ENCODE assay signal across 2 cellular contexts in the genomic region with DNA sequence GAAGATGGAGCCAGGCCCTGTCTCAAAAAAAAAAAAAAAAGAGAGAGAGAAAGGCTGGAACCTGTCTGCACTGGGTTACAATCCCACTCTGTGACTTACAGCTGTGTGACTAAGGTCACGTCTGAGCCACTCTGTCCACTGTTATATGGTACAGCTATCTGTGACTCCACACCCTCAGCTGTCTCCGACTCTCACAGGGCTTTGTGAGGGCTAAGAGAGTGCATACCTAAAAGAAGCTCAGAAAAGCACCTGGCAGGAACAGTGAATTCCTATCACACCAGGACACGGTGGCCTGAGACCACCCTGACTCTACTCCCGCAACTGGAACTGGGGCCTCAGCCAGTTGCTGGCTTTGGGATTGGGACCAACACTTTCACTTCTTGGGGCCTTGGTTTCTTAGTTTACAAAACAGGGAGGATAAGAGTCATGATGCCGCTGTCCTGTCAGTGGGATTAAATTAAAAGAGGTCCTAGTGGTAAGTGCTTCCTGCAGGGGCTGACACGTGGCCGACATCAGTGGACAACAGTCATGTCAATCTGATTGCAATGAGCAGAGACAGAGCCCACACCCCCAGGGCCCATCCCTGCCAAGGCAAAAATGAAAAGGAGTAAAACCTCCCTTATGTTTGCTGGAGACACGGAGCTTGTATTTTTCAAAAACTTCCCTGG.
TF ChIP-seq lines count a peak whose summit lies in the region.

No MANE protein-coding gene starts in this region.

TF ChIP-seq in HCT116, 20 proteins besides CTCF, POLR2A, EP300 and RAD21:
- TF ChIP-seq, protein P1, sequence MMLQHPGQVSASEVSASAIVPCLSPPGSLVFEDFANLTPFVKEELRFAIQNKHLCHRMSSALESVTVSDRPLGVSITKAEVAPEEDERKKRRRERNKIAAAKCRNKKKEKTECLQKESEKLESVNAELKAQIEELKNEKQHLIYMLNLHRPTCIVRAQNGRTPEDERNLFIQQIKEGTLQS (IDR thresholded peaks at IDR 0.05) = no peak
- TF ChIP-seq YY1 (IDR thresholded peaks at IDR 0.05; ENCODE audit: extremely low read depth, insufficient replicate concordance, low read depth, low read length) (no peak), ELF1 (IDR thresholded peaks at IDR 0.05; ENCODE audit: borderline replicate concordance, low read depth) (no peak), CEBPB (IDR thresholded peaks at IDR 0.05; ENCODE audit: low read depth) (no peak), EGR1 (IDR thresholded peaks at IDR 0.05; ENCODE audit: low read depth) (no peak), TCF7L2 (IDR thresholded peaks at IDR 0.05; ENCODE audit: borderline replicate concordance, extremely low read depth, insufficient read depth, insufficient read length) (no peak), SP1 (IDR thresholded peaks at IDR 0.05; ENCODE audit: low read depth) (no peak), EZH2 (IDR thresholded peaks at IDR 0.05) (no peak), SIN3A (IDR thresholded peaks at IDR 0.05; ENCODE audit: low read depth) (no peak), ZNF274 (IDR thresholded peaks at IDR 0.05; ENCODE audit: low read depth, low read length) (no peak), CBX3 (IDR thresholded peaks at IDR 0.05; ENCODE audit: low read depth) (no peak), JUND (IDR thresholded peaks at IDR 0.05) (no peak), ZFX (IDR thresholded peaks at IDR 0.05) (no peak), POLR2AphosphoS5 (IDR thresholded peaks at IDR 0.05; ENCODE audit: low read depth, low read length) (no peak), FOSL1 (IDR thresholded peaks at IDR 0.05; ENCODE audit: low read depth) (no peak)
- TF ChIP-seq, protein P2, sequence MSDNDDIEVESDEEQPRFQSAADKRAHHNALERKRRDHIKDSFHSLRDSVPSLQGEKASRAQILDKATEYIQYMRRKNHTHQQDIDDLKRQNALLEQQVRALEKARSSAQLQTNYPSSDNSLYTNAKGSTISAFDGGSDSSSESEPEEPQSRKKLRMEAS (IDR thresholded peaks at IDR 0.05) = no peak
- TF ChIP-seq, protein P3, sequence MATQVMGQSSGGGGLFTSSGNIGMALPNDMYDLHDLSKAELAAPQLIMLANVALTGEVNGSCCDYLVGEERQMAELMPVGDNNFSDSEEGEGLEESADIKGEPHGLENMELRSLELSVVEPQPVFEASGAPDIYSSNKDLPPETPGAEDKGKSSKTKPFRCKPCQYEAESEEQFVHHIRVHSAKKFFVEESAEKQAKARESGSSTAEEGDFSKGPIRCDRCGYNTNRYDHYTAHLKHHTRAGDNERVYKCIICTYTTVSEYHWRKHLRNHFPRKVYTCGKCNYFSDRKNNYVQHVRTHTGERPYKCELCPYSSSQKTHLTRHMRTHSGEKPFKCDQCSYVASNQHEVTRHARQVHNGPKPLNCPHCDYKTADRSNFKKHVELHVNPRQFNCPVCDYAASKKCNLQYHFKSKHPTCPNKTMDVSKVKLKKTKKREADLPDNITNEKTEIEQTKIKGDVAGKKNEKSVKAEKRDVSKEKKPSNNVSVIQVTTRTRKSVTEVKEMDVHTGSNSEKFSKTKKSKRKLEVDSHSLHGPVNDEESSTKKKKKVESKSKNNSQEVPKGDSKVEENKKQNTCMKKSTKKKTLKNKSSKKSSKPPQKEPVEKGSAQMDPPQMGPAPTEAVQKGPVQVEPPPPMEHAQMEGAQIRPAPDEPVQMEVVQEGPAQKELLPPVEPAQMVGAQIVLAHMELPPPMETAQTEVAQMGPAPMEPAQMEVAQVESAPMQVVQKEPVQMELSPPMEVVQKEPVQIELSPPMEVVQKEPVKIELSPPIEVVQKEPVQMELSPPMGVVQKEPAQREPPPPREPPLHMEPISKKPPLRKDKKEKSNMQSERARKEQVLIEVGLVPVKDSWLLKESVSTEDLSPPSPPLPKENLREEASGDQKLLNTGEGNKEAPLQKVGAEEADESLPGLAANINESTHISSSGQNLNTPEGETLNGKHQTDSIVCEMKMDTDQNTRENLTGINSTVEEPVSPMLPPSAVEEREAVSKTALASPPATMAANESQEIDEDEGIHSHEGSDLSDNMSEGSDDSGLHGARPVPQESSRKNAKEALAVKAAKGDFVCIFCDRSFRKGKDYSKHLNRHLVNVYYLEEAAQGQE (IDR thresholded peaks at IDR 0.05; ENCODE audit: low read depth) = no peak
- TF ChIP-seq, protein P4, sequence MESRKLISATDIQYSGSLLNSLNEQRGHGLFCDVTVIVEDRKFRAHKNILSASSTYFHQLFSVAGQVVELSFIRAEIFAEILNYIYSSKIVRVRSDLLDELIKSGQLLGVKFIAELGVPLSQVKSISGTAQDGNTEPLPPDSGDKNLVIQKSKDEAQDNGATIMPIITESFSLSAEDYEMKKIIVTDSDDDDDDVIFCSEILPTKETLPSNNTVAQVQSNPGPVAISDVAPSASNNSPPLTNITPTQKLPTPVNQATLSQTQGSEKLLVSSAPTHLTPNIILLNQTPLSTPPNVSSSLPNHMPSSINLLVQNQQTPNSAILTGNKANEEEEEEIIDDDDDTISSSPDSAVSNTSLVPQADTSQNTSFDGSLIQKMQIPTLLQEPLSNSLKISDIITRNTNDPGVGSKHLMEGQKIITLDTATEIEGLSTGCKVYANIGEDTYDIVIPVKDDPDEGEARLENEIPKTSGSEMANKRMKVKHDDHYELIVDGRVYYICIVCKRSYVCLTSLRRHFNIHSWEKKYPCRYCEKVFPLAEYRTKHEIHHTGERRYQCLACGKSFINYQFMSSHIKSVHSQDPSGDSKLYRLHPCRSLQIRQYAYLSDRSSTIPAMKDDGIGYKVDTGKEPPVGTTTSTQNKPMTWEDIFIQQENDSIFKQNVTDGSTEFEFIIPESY (IDR thresholded peaks at IDR 0.05; ENCODE audit: extremely low read depth, insufficient replicate concordance, low read length) = no peak

TF ChIP-seq in K562, 482 proteins besides CTCF, POLR2A, EP300 and RAD21 (continues in another document):
- TF ChIP-seq, protein P5, sequence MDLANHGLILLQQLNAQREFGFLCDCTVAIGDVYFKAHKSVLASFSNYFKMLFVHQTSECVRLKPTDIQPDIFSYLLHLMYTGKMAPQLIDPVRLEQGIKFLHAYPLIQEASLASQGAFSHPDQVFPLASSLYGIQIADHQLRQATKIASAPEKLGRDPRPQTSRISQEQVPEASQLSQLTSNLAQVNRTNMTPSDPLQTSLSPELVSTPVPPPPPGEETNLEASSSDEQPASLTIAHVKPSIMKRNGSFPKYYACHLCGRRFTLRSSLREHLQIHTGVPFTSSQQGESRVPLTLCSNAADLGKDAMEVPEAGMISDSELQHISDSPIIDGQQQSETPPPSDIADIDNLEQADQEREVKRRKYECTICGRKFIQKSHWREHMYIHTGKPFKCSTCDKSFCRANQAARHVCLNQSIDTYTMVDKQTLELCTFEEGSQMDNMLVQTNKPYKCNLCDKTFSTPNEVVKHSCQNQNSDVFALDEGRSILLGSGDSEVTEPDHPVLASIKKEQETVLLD (IDR thresholded peaks at IDR 0.05) = no peak
- TF ChIP-seq SP1 (CRISPR knock-in tag; IDR thresholded peaks at IDR 0.05) (no peak), BRD4 (IDR thresholded peaks at IDR 0.05) (no peak), RBM39 (optimal IDR thresholded peaks at IDR 0.05; ENCODE audit: low read depth, low read length) (no peak), ZNF830 (CRISPR knock-in tag; IDR thresholded peaks at IDR 0.05) (no peak), ZNF212 (CRISPR knock-in tag; IDR thresholded peaks at IDR 0.05) (no peak), DNMT1 (IDR thresholded peaks at IDR 0.05) (no peak), STAT5B (CRISPR knock-in tag; IDR thresholded peaks at IDR 0.05) (no peak), SIN3B (IDR thresholded peaks at IDR 0.05; ENCODE audit: low read depth) (no peak), ZNF561 (CRISPR knock-in tag; conservative IDR thresholded peaks at IDR 0.05) (no peak), KAT7 (CRISPR knock-in tag; IDR thresholded peaks at IDR 0.05; ENCODE audit: borderline replicate concordance) (no peak), IFI16 (CRISPR knock-in tag; IDR thresholded peaks at IDR 0.05) (no peak), FOS (IDR thresholded peaks at IDR 0.05; ENCODE audit: extremely low read depth, insufficient read length) (no peak), ZFP1 (CRISPR knock-in tag; IDR thresholded peaks at IDR 0.05) (no peak), NFYB (IDR thresholded peaks at IDR 0.05; ENCODE audit: extremely low read depth, insufficient read length) (no peak), ZSCAN29 (IDR thresholded peaks at IDR 0.05) (no peak), DDX20 (tag; IDR thresholded peaks at IDR 0.05; ENCODE audit: low read depth) (no peak), ZNF445 (CRISPR knock-in tag; IDR thresholded peaks at IDR 0.05; ENCODE audit: low read depth) (no peak), ZNF232 (CRISPR knock-in tag; IDR thresholded peaks at IDR 0.05) (no peak), TFAM (CRISPR knock-in tag; conservative IDR thresholded peaks at IDR 0.05) (no peak), ZNF121 (CRISPR knock-in tag; conservative IDR thresholded peaks at IDR 0.05) (no peak), ZNF184 (CRISPR knock-in tag; IDR thresholded peaks at IDR 0.05) (no peak), SREBF2 (CRISPR knock-in tag; IDR thresholded peaks at IDR 0.05) (no peak), ZNF146 (CRISPR knock-in tag; IDR thresholded peaks at IDR 0.05; ENCODE audit: unreplicated experiment) (no peak), HDAC8 (tag; IDR thresholded peaks at IDR 0.05) (no peak), ILK (tag; IDR thresholded peaks at IDR 0.05; ENCODE audit: borderline replicate concordance, low read depth) (no peak), ELF1 (tag; IDR thresholded peaks at IDR 0.05) (0 out of 2 replicates have a peak, but pooled peaks have one; percentile 31), SRSF9 (IDR thresholded peaks at IDR 0.05; ENCODE audit: borderline replicate concordance, low read depth, low read length) (no peak), GABPB2 (CRISPR knock-in tag; conservative IDR thresholded peaks at IDR 0.05) (no peak), NCOA1 (IDR thresholded peaks at IDR 0.05; ENCODE audit: low read depth) (no peak), POLR2G (IDR thresholded peaks at IDR 0.05; ENCODE audit: low read depth, low read length) (no peak)
- TF ChIP-seq, protein P6, sequence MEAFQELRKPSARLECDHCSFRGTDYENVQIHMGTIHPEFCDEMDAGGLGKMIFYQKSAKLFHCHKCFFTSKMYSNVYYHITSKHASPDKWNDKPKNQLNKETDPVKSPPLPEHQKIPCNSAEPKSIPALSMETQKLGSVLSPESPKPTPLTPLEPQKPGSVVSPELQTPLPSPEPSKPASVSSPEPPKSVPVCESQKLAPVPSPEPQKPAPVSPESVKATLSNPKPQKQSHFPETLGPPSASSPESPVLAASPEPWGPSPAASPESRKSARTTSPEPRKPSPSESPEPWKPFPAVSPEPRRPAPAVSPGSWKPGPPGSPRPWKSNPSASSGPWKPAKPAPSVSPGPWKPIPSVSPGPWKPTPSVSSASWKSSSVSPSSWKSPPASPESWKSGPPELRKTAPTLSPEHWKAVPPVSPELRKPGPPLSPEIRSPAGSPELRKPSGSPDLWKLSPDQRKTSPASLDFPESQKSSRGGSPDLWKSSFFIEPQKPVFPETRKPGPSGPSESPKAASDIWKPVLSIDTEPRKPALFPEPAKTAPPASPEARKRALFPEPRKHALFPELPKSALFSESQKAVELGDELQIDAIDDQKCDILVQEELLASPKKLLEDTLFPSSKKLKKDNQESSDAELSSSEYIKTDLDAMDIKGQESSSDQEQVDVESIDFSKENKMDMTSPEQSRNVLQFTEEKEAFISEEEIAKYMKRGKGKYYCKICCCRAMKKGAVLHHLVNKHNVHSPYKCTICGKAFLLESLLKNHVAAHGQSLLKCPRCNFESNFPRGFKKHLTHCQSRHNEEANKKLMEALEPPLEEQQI (IDR thresholded peaks at IDR 0.05) = no peak
- TF ChIP-seq, protein P7, sequence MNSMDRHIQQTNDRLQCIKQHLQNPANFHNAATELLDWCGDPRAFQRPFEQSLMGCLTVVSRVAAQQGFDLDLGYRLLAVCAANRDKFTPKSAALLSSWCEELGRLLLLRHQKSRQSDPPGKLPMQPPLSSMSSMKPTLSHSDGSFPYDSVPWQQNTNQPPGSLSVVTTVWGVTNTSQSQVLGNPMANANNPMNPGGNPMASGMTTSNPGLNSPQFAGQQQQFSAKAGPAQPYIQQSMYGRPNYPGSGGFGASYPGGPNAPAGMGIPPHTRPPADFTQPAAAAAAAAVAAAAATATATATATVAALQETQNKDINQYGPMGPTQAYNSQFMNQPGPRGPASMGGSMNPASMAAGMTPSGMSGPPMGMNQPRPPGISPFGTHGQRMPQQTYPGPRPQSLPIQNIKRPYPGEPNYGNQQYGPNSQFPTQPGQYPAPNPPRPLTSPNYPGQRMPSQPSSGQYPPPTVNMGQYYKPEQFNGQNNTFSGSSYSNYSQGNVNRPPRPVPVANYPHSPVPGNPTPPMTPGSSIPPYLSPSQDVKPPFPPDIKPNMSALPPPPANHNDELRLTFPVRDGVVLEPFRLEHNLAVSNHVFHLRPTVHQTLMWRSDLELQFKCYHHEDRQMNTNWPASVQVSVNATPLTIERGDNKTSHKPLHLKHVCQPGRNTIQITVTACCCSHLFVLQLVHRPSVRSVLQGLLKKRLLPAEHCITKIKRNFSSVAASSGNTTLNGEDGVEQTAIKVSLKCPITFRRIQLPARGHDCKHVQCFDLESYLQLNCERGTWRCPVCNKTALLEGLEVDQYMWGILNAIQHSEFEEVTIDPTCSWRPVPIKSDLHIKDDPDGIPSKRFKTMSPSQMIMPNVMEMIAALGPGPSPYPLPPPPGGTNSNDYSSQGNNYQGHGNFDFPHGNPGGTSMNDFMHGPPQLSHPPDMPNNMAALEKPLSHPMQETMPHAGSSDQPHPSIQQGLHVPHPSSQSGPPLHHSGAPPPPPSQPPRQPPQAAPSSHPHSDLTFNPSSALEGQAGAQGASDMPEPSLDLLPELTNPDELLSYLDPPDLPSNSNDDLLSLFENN (IDR thresholded peaks at IDR 0.05; ENCODE audit: low read depth in 2 of 2, low read length in 2 of 2) = no peak
- TF ChIP-seq, protein P8, sequence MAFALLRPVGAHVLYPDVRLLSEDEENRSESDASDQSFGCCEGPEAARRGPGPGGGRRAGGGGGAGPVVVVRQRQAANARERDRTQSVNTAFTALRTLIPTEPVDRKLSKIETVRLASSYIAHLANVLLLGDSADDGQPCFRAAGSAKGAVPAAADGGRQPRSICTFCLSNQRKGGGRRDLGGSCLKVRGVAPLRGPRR (CRISPR knock-in tag; IDR thresholded peaks at IDR 0.05) = no peak
- TF ChIP-seq, protein P9, sequence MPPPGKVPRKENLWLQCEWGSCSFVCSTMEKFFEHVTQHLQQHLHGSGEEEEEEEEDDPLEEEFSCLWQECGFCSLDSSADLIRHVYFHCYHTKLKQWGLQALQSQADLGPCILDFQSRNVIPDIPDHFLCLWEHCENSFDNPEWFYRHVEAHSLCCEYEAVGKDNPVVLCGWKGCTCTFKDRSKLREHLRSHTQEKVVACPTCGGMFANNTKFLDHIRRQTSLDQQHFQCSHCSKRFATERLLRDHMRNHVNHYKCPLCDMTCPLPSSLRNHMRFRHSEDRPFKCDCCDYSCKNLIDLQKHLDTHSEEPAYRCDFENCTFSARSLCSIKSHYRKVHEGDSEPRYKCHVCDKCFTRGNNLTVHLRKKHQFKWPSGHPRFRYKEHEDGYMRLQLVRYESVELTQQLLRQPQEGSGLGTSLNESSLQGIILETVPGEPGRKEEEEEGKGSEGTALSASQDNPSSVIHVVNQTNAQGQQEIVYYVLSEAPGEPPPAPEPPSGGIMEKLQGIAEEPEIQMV (tag; conservative IDR thresholded peaks at IDR 0.05; ENCODE audit: low read depth) = no peak
- TF ChIP-seq, protein P10, sequence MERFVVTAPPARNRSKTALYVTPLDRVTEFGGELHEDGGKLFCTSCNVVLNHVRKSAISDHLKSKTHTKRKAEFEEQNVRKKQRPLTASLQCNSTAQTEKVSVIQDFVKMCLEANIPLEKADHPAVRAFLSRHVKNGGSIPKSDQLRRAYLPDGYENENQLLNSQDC (CRISPR knock-in tag; IDR thresholded peaks at IDR 0.05) = no peak
- TF ChIP-seq, protein P11, sequence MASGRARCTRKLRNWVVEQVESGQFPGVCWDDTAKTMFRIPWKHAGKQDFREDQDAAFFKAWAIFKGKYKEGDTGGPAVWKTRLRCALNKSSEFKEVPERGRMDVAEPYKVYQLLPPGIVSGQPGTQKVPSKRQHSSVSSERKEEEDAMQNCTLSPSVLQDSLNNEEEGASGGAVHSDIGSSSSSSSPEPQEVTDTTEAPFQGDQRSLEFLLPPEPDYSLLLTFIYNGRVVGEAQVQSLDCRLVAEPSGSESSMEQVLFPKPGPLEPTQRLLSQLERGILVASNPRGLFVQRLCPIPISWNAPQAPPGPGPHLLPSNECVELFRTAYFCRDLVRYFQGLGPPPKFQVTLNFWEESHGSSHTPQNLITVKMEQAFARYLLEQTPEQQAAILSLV (tag; IDR thresholded peaks at IDR 0.05) = no peak
